1 cellular context compared by ENCODE assay signal in genomic region chr7:37973915-37974314, GRCh38.
TF ChIP-seq lines count a peak whose summit lies in the region.

No MANE protein-coding gene starts in this region.

TF ChIP-seq in K562, 482 proteins besides CTCF, POLR2A, EP300 and RAD21 (continues in another document):
- TF ChIP-seq ATF1 (CRISPR knock-in tag; IDR thresholded peaks at IDR 0.05), result no peak
- TF ChIP-seq ATF1 (tag; IDR thresholded peaks at IDR 0.05), result 0 out of 2 replicates have a peak, but pooled peaks have one; percentile 42
- TF ChIP-seq ARHGAP35 (IDR thresholded peaks at IDR 0.05; ENCODE audit: partially characterized antibody), result no peak
- peak; percentile 64; the same call in 1 of the 2 replicates for TF ChIP-seq MAFF (IDR thresholded peaks at IDR 0.05; ENCODE audit: low read length)
- TF ChIP-seq MCM3 (IDR thresholded peaks at IDR 0.05), result no peak
- TF ChIP-seq NFE2 (IDR thresholded peaks at IDR 0.05; ENCODE audit: low read depth), result peak; percentile 83
- TF ChIP-seq, protein P1, sequence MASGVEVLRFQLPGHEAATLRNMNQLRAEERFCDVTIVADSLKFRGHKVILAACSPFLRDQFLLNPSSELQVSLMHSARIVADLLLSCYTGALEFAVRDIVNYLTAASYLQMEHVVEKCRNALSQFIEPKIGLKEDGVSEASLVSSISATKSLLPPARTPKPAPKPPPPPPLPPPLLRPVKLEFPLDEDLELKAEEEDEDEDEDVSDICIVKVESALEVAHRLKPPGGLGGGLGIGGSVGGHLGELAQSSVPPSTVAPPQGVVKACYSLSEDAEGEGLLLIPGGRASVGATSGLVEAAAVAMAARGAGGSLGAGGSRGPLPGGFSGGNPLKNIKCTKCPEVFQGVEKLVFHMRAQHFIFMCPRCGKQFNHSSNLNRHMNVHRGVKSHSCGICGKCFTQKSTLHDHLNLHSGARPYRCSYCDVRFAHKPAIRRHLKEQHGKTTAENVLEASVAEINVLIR (CRISPR knock-in tag; IDR thresholded peaks at IDR 0.05), result 0 out of 2 replicates have a peak, but pooled peaks have one; percentile 9
- TF ChIP-seq TEAD4 (IDR thresholded peaks at IDR 0.05; ENCODE audit: low read length), result peak; percentile 87
- no peak for TF ChIP-seq TEAD4 (CRISPR knock-in tag; IDR thresholded peaks at IDR 0.05; ENCODE audit: borderline replicate concordance)
- peak; percentile 59; the same call in 1 of the 2 replicates for TF ChIP-seq PML (IDR thresholded peaks at IDR 0.05; ENCODE audit: low read length)
- peak in 1 of 2 experiments; percentile 59; a peak in 1 of 4 replicates for TF ChIP-seq TBL1XR1 (IDR thresholded peaks at IDR 0.05; ENCODE audit: low read length in 2 of 2)
- peak; percentile 61 to 63; a peak in 3 of 4 replicates for TF ChIP-seq KDM1A (IDR thresholded peaks at IDR 0.05)
- TF ChIP-seq FOXM1 (IDR thresholded peaks at IDR 0.05; ENCODE audit: low read depth), result 0 out of 2 replicates have a peak, but pooled peaks have one; percentile 19
- no peak for TF ChIP-seq FOXM1 (CRISPR knock-in tag; IDR thresholded peaks at IDR 0.05; ENCODE audit: low read depth)
- TF ChIP-seq TCF3 (CRISPR knock-in tag; IDR thresholded peaks at IDR 0.05), result peak; percentile 82
- TF ChIP-seq ZEB2 (IDR thresholded peaks at IDR 0.05), result peak; percentile 78
- peak; percentile 66; the same call in 1 of the 2 replicates for TF ChIP-seq CHAMP1 (IDR thresholded peaks at IDR 0.05)
- TF ChIP-seq, protein P2, sequence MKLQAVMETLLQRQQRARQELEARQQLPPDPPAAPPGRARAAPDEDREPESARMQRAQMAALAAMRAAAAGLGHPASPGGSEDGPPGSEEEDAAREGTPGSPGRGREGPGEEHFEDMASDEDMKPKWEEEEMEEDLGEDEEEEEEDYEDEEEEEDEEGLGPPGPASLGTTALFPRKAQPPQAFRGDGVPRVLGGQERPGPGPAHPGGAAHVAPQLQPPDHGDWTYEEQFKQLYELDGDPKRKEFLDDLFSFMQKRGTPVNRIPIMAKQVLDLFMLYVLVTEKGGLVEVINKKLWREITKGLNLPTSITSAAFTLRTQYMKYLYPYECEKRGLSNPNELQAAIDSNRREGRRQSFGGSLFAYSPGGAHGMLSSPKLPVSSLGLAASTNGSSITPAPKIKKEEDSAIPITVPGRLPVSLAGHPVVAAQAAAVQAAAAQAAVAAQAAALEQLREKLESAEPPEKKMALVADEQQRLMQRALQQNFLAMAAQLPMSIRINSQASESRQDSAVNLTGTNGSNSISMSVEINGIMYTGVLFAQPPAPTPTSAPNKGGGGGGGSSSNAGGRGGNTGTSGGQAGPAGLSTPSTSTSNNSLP (IDR thresholded peaks at IDR 0.05; ENCODE audit: borderline replicate concordance, low read depth, low read length), result 0 out of 2 replicates have a peak, but pooled peaks have one; percentile 26
- TF ChIP-seq CBFA2T2 (conservative IDR thresholded peaks at IDR 0.05), result peak; percentile 86
- TF ChIP-seq, protein P3, sequence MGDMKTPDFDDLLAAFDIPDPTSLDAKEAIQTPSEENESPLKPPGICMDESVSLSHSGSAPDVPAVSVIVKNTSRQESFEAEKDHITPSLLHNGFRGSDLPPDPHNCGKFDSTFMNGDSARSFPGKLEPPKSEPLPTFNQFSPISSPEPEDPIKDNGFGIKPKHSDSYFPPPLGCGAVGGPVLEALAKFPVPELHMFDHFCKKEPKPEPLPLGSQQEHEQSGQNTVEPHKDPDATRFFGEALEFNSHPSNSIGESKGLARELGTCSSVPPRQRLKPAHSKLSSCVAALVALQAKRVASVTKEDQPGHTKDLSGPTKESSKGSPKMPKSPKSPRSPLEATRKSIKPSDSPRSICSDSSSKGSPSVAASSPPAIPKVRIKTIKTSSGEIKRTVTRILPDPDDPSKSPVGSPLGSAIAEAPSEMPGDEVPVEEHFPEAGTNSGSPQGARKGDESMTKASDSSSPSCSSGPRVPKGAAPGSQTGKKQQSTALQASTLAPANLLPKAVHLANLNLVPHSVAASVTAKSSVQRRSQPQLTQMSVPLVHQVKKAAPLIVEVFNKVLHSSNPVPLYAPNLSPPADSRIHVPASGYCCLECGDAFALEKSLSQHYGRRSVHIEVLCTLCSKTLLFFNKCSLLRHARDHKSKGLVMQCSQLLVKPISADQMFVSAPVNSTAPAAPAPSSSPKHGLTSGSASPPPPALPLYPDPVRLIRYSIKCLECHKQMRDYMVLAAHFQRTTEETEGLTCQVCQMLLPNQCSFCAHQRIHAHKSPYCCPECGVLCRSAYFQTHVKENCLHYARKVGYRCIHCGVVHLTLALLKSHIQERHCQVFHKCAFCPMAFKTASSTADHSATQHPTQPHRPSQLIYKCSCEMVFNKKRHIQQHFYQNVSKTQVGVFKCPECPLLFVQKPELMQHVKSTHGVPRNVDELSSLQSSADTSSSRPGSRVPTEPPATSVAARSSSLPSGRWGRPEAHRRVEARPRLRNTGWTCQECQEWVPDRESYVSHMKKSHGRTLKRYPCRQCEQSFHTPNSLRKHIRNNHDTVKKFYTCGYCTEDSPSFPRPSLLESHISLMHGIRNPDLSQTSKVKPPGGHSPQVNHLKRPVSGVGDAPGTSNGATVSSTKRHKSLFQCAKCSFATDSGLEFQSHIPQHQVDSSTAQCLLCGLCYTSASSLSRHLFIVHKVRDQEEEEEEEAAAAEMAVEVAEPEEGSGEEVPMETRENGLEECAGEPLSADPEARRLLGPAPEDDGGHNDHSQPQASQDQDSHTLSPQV (IDR thresholded peaks at IDR 0.05), result peak; percentile 44; the same call in 1 of the 2 replicates
- TF ChIP-seq TAL1 (IDR thresholded peaks at IDR 0.05), result peak; percentile 72; the same call in 1 of the 2 replicates
- peak; percentile 91 for TF ChIP-seq ETV1 (tag; conservative IDR thresholded peaks at IDR 0.05; ENCODE audit: low read depth)
- TF ChIP-seq MXD1 (CRISPR knock-in tag; IDR thresholded peaks at IDR 0.05; ENCODE audit: borderline replicate concordance, poor library complexity, severe bottlenecking), result no peak
- TF ChIP-seq, protein P4, sequence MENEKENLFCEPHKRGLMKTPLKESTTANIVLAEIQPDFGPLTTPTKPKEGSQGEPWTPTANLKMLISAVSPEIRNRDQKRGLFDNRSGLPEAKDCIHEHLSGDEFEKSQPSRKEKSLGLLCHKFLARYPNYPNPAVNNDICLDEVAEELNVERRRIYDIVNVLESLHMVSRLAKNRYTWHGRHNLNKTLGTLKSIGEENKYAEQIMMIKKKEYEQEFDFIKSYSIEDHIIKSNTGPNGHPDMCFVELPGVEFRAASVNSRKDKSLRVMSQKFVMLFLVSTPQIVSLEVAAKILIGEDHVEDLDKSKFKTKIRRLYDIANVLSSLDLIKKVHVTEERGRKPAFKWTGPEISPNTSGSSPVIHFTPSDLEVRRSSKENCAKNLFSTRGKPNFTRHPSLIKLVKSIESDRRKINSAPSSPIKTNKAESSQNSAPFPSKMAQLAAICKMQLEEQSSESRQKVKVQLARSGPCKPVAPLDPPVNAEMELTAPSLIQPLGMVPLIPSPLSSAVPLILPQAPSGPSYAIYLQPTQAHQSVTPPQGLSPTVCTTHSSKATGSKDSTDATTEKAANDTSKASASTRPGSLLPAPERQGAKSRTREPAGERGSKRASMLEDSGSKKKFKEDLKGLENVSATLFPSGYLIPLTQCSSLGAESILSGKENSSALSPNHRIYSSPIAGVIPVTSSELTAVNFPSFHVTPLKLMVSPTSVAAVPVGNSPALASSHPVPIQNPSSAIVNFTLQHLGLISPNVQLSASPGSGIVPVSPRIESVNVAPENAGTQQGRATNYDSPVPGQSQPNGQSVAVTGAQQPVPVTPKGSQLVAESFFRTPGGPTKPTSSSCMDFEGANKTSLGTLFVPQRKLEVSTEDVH (IDR thresholded peaks at IDR 0.05; ENCODE audit: low read depth, partially characterized antibody), result no peak
- TF ChIP-seq CBFA2T3 (IDR thresholded peaks at IDR 0.05), result peak; percentile 92
- TF ChIP-seq MEF2A (IDR thresholded peaks at IDR 0.05; ENCODE audit: control insufficient read depth, low read depth, low read length), result 0 out of 2 replicates have a peak, but pooled peaks have one; percentile 10
- TF ChIP-seq TCF7 (IDR thresholded peaks at IDR 0.05; ENCODE audit: borderline replicate concordance), result peak; percentile 43; the same call in 1 of the 2 replicates
- TF ChIP-seq MBD1 (CRISPR knock-in tag; IDR thresholded peaks at IDR 0.05), result no peak
- peak; percentile 95 for TF ChIP-seq DPF2 (IDR thresholded peaks at IDR 0.05)
- peak; percentile 63 for TF ChIP-seq NFIC (IDR thresholded peaks at IDR 0.05)
- TF ChIP-seq ZFP36 (IDR thresholded peaks at IDR 0.05; ENCODE audit: low read depth, low read length, partially characterized antibody), result no peak
- no peak for TF ChIP-seq TGIF2 (CRISPR knock-in tag; IDR thresholded peaks at IDR 0.05)
- TF ChIP-seq HNRNPLL (IDR thresholded peaks at IDR 0.05; ENCODE audit: low read depth, low read length, poor library complexity, severe bottlenecking), result no peak
- no peak for TF ChIP-seq U2AF2 (optimal IDR thresholded peaks at IDR 0.05; ENCODE audit: low read depth, low read length)
- TF ChIP-seq ZNF395 (CRISPR knock-in tag; IDR thresholded peaks at IDR 0.05), result peak; percentile 49; the same call in 1 of the 2 replicates
- TF ChIP-seq KDM2B (CRISPR knock-in tag; IDR thresholded peaks at IDR 0.05), result no peak
- peak; percentile 92 for TF ChIP-seq SOX6 (IDR thresholded peaks at IDR 0.05)
- peak in 1 of 2 experiments; percentile 70; a peak in 1 of 4 replicates for TF ChIP-seq TRIM24 (IDR thresholded peaks at IDR 0.05)
- peak; percentile 71 for TF ChIP-seq JUND (IDR thresholded peaks at IDR 0.05; ENCODE audit: borderline replicate concordance, low read depth, low read length)
- peak; percentile 60; the same call in 2 of the 3 replicates for TF ChIP-seq JUND (tag; IDR thresholded peaks at IDR 0.05; ENCODE audit: borderline replicate concordance, low read depth, low read length)
- TF ChIP-seq CBX5 (IDR thresholded peaks at IDR 0.05; ENCODE audit: borderline replicate concordance, low read depth), result no peak
- TF ChIP-seq RNF219 (CRISPR knock-in tag; IDR thresholded peaks at IDR 0.05), result no peak
- peak; percentile 22; the same call in 1 of the 2 replicates for TF ChIP-seq NCOA1 (IDR thresholded peaks at IDR 0.05; ENCODE audit: low read depth)
- TF ChIP-seq CEBPG (CRISPR knock-in tag; IDR thresholded peaks at IDR 0.05), result no peak
- TF ChIP-seq CEBPG (tag; conservative IDR thresholded peaks at IDR 0.05 in 1 of 2, IDR thresholded peaks at IDR 0.05 in 1 of 2), result no peak
- peak; percentile 38 for TF ChIP-seq TBP (optimal IDR thresholded peaks at IDR 0.05; ENCODE audit: low read depth, low read length)
- TF ChIP-seq BHLHE40 (IDR thresholded peaks at IDR 0.05; ENCODE audit: low read length), result no peak
- TF ChIP-seq GATAD2A (IDR thresholded peaks at IDR 0.05), result peak; percentile 76; the same call in 1 of the 2 replicates
- peak; percentile 32; the same call in 1 of the 2 replicates for TF ChIP-seq MTA2 (IDR thresholded peaks at IDR 0.05; ENCODE audit: low read depth)
